Comparison of ENCODE assay signal across 26 cellular contexts in the genomic region with DNA sequence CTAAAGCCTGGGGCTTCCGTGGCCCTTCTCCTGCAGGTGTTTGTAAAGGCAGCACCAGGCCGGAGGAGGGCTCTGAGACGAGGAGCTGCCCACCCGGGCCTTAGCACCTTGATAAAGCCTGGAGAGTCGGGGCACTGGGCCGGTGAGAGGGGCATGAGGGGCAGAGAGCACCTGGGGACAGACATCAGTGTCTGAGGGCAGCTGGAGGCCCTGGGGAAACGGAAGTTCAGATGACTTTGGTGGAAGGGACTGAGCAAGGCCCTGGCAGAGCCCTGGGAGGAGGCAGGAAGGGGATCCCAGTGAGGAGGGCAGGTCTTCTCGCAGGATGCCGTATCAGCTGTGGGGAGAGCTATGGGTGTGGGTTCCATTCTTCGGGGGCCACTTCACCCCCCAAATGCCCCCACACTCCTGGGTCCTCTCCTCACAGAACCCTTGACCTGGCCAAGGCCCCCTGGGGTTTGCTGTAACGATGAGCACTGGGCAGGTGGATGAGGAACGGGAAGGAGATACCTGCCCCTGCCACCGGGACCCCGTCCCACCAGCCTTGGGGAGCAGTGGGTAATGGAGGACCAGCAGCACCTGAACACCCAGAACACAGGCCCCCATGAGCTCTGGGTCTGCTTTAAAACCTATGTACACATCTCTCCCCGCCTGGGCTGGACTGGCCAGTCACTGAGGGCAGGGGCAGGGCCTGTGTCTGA. TPM values are rescaled to one million over a fixed set of nuclear protein-coding genes. Genes with fewer than 3 reads are reported as not detected.
DNase-seq lines count a peak whose midpoint lies in the region; ATAC-seq and TF ChIP-seq lines count a peak whose summit lies in the region.
"Had no signal": no experiment of that assay in that cellular context is flagged by ENCODE, and none has a peak within 500 bp of the region (broad histone marks: within the 10 kb centered on the region; RNA-seq: fewer than 3 reads in every experiment).

No MANE protein-coding gene starts in this region.

- H3K36me3 ChIP-seq in mucosa of descending colon (ENCODE audit: low read depth) (no peaks in the 10 kb centered on the region), stomach (peaks cover 0 to 15% (median 5%) of the 10 kb centered on the region in 4 donors), Caco-2 (ENCODE audit: control insufficient read depth, insufficient read depth, low read length) (no peaks in the 10 kb centered on the region)
- H3K36me3 ChIP-seq: breast epithelium had no signal

- H3K36me3 Mint-ChIP-seq in activated CD4-positive, alpha-beta T cell treated with anti-CD3 and anti-CD28 coated beads, Interleukin-2, amount 10 ng/mL, durations not matched to agents 7 days and 5 days (ENCODE audit: low read depth): no peaks in the 10 kb centered on the region
- no peaks in the 10 kb centered on the region for H3K36me3 Mint-ChIP-seq in activated T-helper 17 cell treated with anti-CD3 and anti-CD28 coated beads, Interleukin-2, amount 50 U/mL, for 72 hours (ENCODE audit: low read depth)
- peaks cover 12% of the 10 kb centered on the region for H3K36me3 Mint-ChIP-seq in Caco-2 (ENCODE audit: insufficient read depth, unreplicated experiment)

- peak overlapping the region; percentile 33 for H3K27ac Mint-ChIP-seq in activated CD4-positive, alpha-beta T cell treated with anti-CD3 and anti-CD28 coated beads, Interleukin-2, amount 10 ng/mL, durations not matched to agents 7 days and 5 days
- peak overlapping the region; percentile 33 for H3K27ac Mint-ChIP-seq in activated T-helper 17 cell treated with anti-CD3 and anti-CD28 coated beads, Interleukin-2, amount 50 U/mL, for 72 hours
- H3K27ac Mint-ChIP-seq in Caco-2 (ENCODE audit: unreplicated experiment): no peak overlapping the region
- H3K27ac Mint-ChIP-seq: T-helper 1 cell treated with Interleukin-12 subunit alpha and Interleukin-12 subunit beta and Interleukin-4 antibody, amounts not matched to agents 30 μg/mL and 1 μg/mL, for 36 hours; type B pancreatic cell had no signal

- peaks cover 34% of the 10 kb centered on the region for H3K4me1 Mint-ChIP-seq in activated CD4-positive, alpha-beta T cell treated with anti-CD3 and anti-CD28 coated beads, Interleukin-2, amount 10 ng/mL, durations not matched to agents 7 days and 5 days
- H3K4me1 Mint-ChIP-seq in activated T-helper 17 cell treated with anti-CD3 and anti-CD28 coated beads, Interleukin-2, amount 50 U/mL, for 72 hours: peaks cover 6% of the 10 kb centered on the region
- H3K4me1 Mint-ChIP-seq in Caco-2 (ENCODE audit: low read depth, unreplicated experiment): peaks cover under 1% of the 10 kb centered on the region

- no peak for TF ChIP-seq EP300 in stomach (IDR thresholded peaks at IDR 0.05)

- H3K27me3 Mint-ChIP-seq in activated CD4-positive, alpha-beta T cell treated with anti-CD3 and anti-CD28 coated beads, Interleukin-2, amount 10 ng/mL, durations not matched to agents 7 days and 5 days: peaks cover 12% of the 10 kb centered on the region
- H3K27me3 Mint-ChIP-seq in activated T-helper 17 cell treated with anti-CD3 and anti-CD28 coated beads, Interleukin-2, amount 50 U/mL, for 72 hours: peaks cover 7% of the 10 kb centered on the region
- no peaks in the 10 kb centered on the region for H3K27me3 Mint-ChIP-seq in Caco-2 (ENCODE audit: insufficient read depth, unreplicated experiment)
- H3K27me3 Mint-ChIP-seq: stimulated activated naive CD8-positive, alpha-beta T cell treated with anti-CD3 and anti-CD28 coated beads, Interleukin-15, amount 100 ng/mL, for 72 hours had no signal

- no peak overlapping the region for H3K4me3 ChIP-seq in mucosa of descending colon
- H3K4me3 ChIP-seq in stomach: no peak overlapping the region
- no peak overlapping the region for H3K4me3 ChIP-seq in Caco-2 (ENCODE audit: low read depth, low read length)
- H3K4me3 ChIP-seq: breast epithelium had no signal

- H3K9me3 ChIP-seq in mucosa of descending colon (no peaks in the 10 kb centered on the region), stomach (no peaks in the 10 kb centered on the region), Caco-2 (no peaks in the 10 kb centered on the region)
- H3K9me3 ChIP-seq: breast epithelium had no signal

- peak overlapping the region in 3 of 5 donors; percentile 15 to 38 (median 29) for H3K27ac ChIP-seq in stomach
- H3K27ac ChIP-seq: VCaP had no signal

- H3K27me3 ChIP-seq in stomach (no peaks in the 10 kb centered on the region), Caco-2 (replicated peaks; ENCODE audit: control insufficient read depth, insufficient read depth, low read length) (no peaks in the 10 kb centered on the region)
- H3K27me3 ChIP-seq: breast epithelium had no signal

- H3K4me1 ChIP-seq in mucosa of descending colon (ENCODE audit: low read depth) (peaks cover 44% of the 10 kb centered on the region), stomach (peaks cover 32 to 63% (median 46%) of the 10 kb centered on the region in 4 donors), Caco-2 (peaks cover 9% of the 10 kb centered on the region; the same call in 1 of the 2 replicates)

- WGBS in stomach, 5 donors: 82 to 92% (median 84%) methylated on average over 15 of the region's 15 CpGs

- POLR2A ChIA-PET in activated CD4-positive, alpha-beta T cell treated with anti-CD3 and anti-CD28 coated beads, Interleukin-2, amount 10 ng/mL, durations not matched to agents 7 days and 5 days (lab: Charles Lee): no interaction called here
- POLR2A ChIA-PET in Caco-2 (lab: Charles Lee): no interaction called here

- intact Hi-C loops in mucosa of descending colon (cut with DNase I, micrococcal nuclease) (no loop called here), stomach (cut with DNase I; ENCODE audit: low total_unique reads) (no loop called here), Caco-2 (cut with micrococcal nuclease; ENCODE audit: unreplicated experiment) (no loop called here)

- H3K4me3 Mint-ChIP-seq in activated CD4-positive, alpha-beta T cell treated with anti-CD3 and anti-CD28 coated beads, Interleukin-2, amount 10 ng/mL, durations not matched to agents 7 days and 5 days: no peak overlapping the region
- no peak overlapping the region for H3K4me3 Mint-ChIP-seq in activated T-helper 17 cell treated with anti-CD3 and anti-CD28 coated beads, Interleukin-2, amount 50 U/mL, for 72 hours
- no peak overlapping the region for H3K4me3 Mint-ChIP-seq in Caco-2 (ENCODE audit: unreplicated experiment)
- H3K4me3 Mint-ChIP-seq: stimulated activated naive CD8-positive, alpha-beta T cell treated with anti-CD3 and anti-CD28 coated beads, Interleukin-15, amount 100 ng/mL, for 72 hours; T-helper 1 cell treated with Interleukin-12 subunit alpha and Interleukin-12 subunit beta and Interleukin-4 antibody, amounts not matched to agents 30 μg/mL and 1 μg/mL, for 36 hours; type B pancreatic cell had no signal

- TF ChIP-seq CTCF in mucosa of descending colon (IDR thresholded peaks at IDR 0.05): no peak
- no peak for TF ChIP-seq CTCF in stomach (IDR thresholded peaks at IDR 0.05)
- TF ChIP-seq CTCF in Caco-2 (IDR thresholded peaks at IDR 0.05; ENCODE audit: insufficient read depth in 1 of 2, low read depth in 1 of 2, low read length in 1 of 2, severe bottlenecking in 1 of 2, unreplicated experiment in 1 of 2): no peak

- CTCF ChIA-PET in activated CD4-positive, alpha-beta T cell treated with anti-CD3 and anti-CD28 coated beads, Interleukin-2, amount 10 ng/mL, durations not matched to agents 7 days and 5 days (lab: Charles Lee): interaction anchor here (0.8 to 3.1 kb wide), 2 partner anchors 13 to 19 kb away, joined by 3 to 7 read pairs; no protein-coding TSS in a partner anchor
- CTCF ChIA-PET in Caco-2 (lab: Charles Lee): no interaction called here

- no peaks in the 10 kb centered on the region for H3K9me3 Mint-ChIP-seq in activated CD4-positive, alpha-beta T cell treated with anti-CD3 and anti-CD28 coated beads, Interleukin-2, amount 10 ng/mL, durations not matched to agents 7 days and 5 days
- H3K9me3 Mint-ChIP-seq in activated T-helper 17 cell treated with anti-CD3 and anti-CD28 coated beads, Interleukin-2, amount 50 U/mL, for 72 hours: no peaks in the 10 kb centered on the region
- H3K9me3 Mint-ChIP-seq in Caco-2 (ENCODE audit: unreplicated experiment): no peaks in the 10 kb centered on the region
- H3K9me3 Mint-ChIP-seq: stimulated activated naive CD8-positive, alpha-beta T cell treated with anti-CD3 and anti-CD28 coated beads, Interleukin-15, amount 100 ng/mL, for 72 hours; T-helper 1 cell treated with Interleukin-12 subunit alpha and Interleukin-12 subunit beta and Interleukin-4 antibody, amounts not matched to agents 30 μg/mL and 1 μg/mL, for 36 hours; type B pancreatic cell had no signal

- no TSS peak for BruUV-seq in Caco-2 (replicated peaks; lab: Mats Ljungman, UMichigan)

- no peak for TF ChIP-seq POLR2A in stomach (IDR thresholded peaks at IDR 0.05)

- no peak for ATAC-seq in activated T-helper 17 cell treated with anti-CD3 and anti-CD28 coated beads, Interleukin-2, amount 50 U/mL, for 72 hours (replicated peaks)
- no peak for ATAC-seq in mucosa of descending colon
- no peak for ATAC-seq in GM21367 (IDR thresholded peaks at IDR 0.05; ENCODE audit: unreplicated experiment)
- ATAC-seq in HG02981 (IDR thresholded peaks at IDR 0.05; ENCODE audit: unreplicated experiment): no peak
- ATAC-seq: stimulated activated naive CD8-positive, alpha-beta T cell treated with anti-CD3 and anti-CD28 coated beads, Interleukin-15, amount 100 ng/mL, for 72 hours had no signal

- DNase-seq in activated CD4-positive, alpha-beta T cell treated with anti-CD3 and anti-CD28 coated beads, Interleukin-2, amount 10 ng/mL, durations not matched to agents 7 days and 5 days: no peak
- no peak for DNase-seq in activated CD4-positive, alpha-beta T cell treated with anti-CD3 and anti-CD28 coated beads, Interleukin-2, amount 50 U/mL, for 1 hour
- DNase-seq in mucosa of descending colon (peak in 2 of 3 donors; percentile 29 to 48), stomach (no peak), Caco-2 (no peak)
- DNase-seq: 8988T; activated naive CD4-positive, alpha-beta T cell treated with Interleukin-2 at 50 U/mL for 16 hours; activated T-cell treated with anti-CD3 and anti-CD28 coated beads for 4 hours; AML-193; head of caudate nucleus; NCI-H187 treated with DMSO at 0.1 percent for 48 hours; NCI-H446; occipital lobe; retina; stimulated activated CD4-positive, alpha-beta T cell treated with anti-CD3 and anti-CD28 coated beads, Interleukin-4, amount 100 ng/mL, for 4 hours; stimulated activated naive CD8-positive, alpha-beta T cell treated with anti-CD3 and anti-CD28 coated beads, Interleukin-15, amount 100 ng/mL, for 72 hours had no signal

RNA-seq across cellular contexts. Expression of a gene that starts 7.4 kb away (rescaled TPM):
- 1 to 10 TPM; 7.6 to 8.3 TPM for total RNA-seq in activated CD4-positive, alpha-beta T cell treated with anti-CD3 and anti-CD28 coated beads, Interleukin-2, amount 10 ng/mL, durations not matched to agents 7 days and 5 days
- 10 to 100 TPM in 1 of 2 donors, 1 to 10 TPM in 1; 5.0 to 16.3 TPM for total RNA-seq in activated T-helper 17 cell treated with anti-CD3 and anti-CD28 coated beads, Interleukin-2, amount 50 U/mL, for 72 hours
- total RNA-seq in mucosa of descending colon (10 to 100 TPM in 2 of 3 donors, 1 to 10 TPM in 1; 8.9 to 22.5 (median 13.3) TPM), stomach (10 to 100 TPM in 1 of 5 donors, 1 to 10 TPM in 2, under 1 TPM in 1, not detected in 1; 0.45 to 10.4 (median 3.0) TPM), Caco-2 (2022) (7.4 and 7.7 TPM in 2 replicates)
- polyA plus RNA-seq in stomach: 1 to 10 TPM; 2.3 to 4.5 (median 4.1) TPM

RNA-seq across cellular contexts. Expression of a gene that starts 31.0 kb away (rescaled TPM):
- total RNA-seq in activated CD4-positive, alpha-beta T cell treated with anti-CD3 and anti-CD28 coated beads, Interleukin-2, amount 10 ng/mL, durations not matched to agents 7 days and 5 days: 100 to 1,000 TPM; 100 to 115 TPM
- total RNA-seq in activated T-helper 17 cell treated with anti-CD3 and anti-CD28 coated beads, Interleukin-2, amount 50 U/mL, for 72 hours: 100 to 1,000 TPM; 425 to 498 TPM
- total RNA-seq in mucosa of descending colon: 1 to 10 TPM; 4.5 to 5.8 (median 5.3) TPM
- 1 to 10 TPM in 2 of 5 donors, under 1 TPM in 1, not detected in 2; 0.73 to 5.3 (median 5.2) TPM for total RNA-seq in stomach
- 1 to 10 TPM in 1 of 3 donors, under 1 TPM in 2; 0.44 to 2.6 (median 0.58) TPM for polyA plus RNA-seq in stomach
- total RNA-seq in Caco-2 (2022): not detected in 2 replicates
- total RNA-seq: LHCN-M2, occipital lobe, SK-MEL-5 had no signal

RNA-seq across cellular contexts. Expression of a gene that starts 31.6 kb away (rescaled TPM):
- total RNA-seq in activated CD4-positive, alpha-beta T cell treated with anti-CD3 and anti-CD28 coated beads, Interleukin-2, amount 10 ng/mL, durations not matched to agents 7 days and 5 days: 10 to 100 TPM; 10.1 to 10.2 TPM
- 10 to 100 TPM in 1 of 2 donors, 1 to 10 TPM in 1; 2.6 to 16.2 TPM for total RNA-seq in activated T-helper 17 cell treated with anti-CD3 and anti-CD28 coated beads, Interleukin-2, amount 50 U/mL, for 72 hours
- total RNA-seq in mucosa of descending colon (under 1 TPM in 2 of 3 donors, not detected in 1; 0.09 to 0.10 TPM), stomach (under 1 TPM in 1 of 5 donors, not detected in 4; 0.37 TPM), Caco-2 (2022) (not detected in 2 replicates)
- under 1 TPM in 2 of 3 donors, not detected in 1; 0.05 to 0.12 TPM for polyA plus RNA-seq in stomach
- total RNA-seq: breast epithelium, LHCN-M2, occipital lobe, SK-MEL-5 had no signal
- polyA plus RNA-seq: liver had no signal

Comparison
In these comparisons a context has a peak if more than half of its experiments do, and no peak if none do; other contexts are left out.
1. DNase-seq: peak in mucosa of descending colon (2 of 3); none in activated CD4-positive, alpha-beta T cell treated with anti-CD3 and anti-CD28 coated beads, Interleukin-2, amount 10 ng/mL, durations not matched to agents 7 days and 5 days (single experiment), activated CD4-positive, alpha-beta T cell treated with anti-CD3 and anti-CD28 coated beads, Interleukin-2, amount 50 U/mL, for 1 hour (single experiment), stomach (single experiment) and Caco-2 (0 of 2).
2. RNA of a gene that starts 31.0 kb away (total RNA-seq): 425 to 498 TPM in activated T-helper 17 cell treated with anti-CD3 and anti-CD28 coated beads, Interleukin-2, amount 50 U/mL, for 72 hours and 100 to 115 TPM in activated CD4-positive, alpha-beta T cell treated with anti-CD3 and anti-CD28 coated beads, Interleukin-2, amount 10 ng/mL, durations not matched to agents 7 days and 5 days; 4.5 to 5.8 TPM in mucosa of descending colon, 0.73 to 5.3 TPM in stomach and not detected in Caco-2; every median in the first group is over 10 times any median in the second.